In genomic region chr14:56422703-56423213, GRCh38 we compare ENCODE assay signal across 8 cellular contexts.
DNase-seq lines count a peak whose midpoint lies in the region; ATAC-seq and TF ChIP-seq lines count a peak whose summit lies in the region.

No MANE protein-coding gene starts in this region.

- TF ChIP-seq CTCF in HL-60 (IDR thresholded peaks at IDR 0.05; ENCODE audit: insufficient read depth, low read length): peak; percentile 1
- TF ChIP-seq CTCF in MCF 10A (IDR thresholded peaks at IDR 0.05; ENCODE audit: unreplicated experiment): peak; percentile 58
- peak in 10 of 11 experiments; percentile 25 to 73 (median 58) for TF ChIP-seq CTCF in spleen (IDR thresholded peaks at IDR 0.05 in 8 of 11, conservative IDR thresholded peaks at IDR 0.05 in 3 of 11)

- no peak overlapping the region for H3K4me3 Mint-ChIP-seq in MCF 10A (ENCODE audit: unreplicated experiment)

- WGBS in spleen, 5 donors: 0 to 5% (median 2%) methylated on average over 1 of the region's 1 CpG

- no peaks in the 10 kb centered on the region for H3K36me3 Mint-ChIP-seq in MCF 10A (ENCODE audit: insufficient read depth, unreplicated experiment)

- in situ Hi-C loops in Caki2 (cut with HindIII; ENCODE audit: low pct_unique_long_range_greater_than_20kb, low sequenced_read_pairs): no loop called here

- H3K27me3 ChIP-seq in HL-60 (ENCODE audit: insufficient read depth, poor library complexity, severe bottlenecking) (no peaks in the 10 kb centered on the region), spleen (replicated peaks in 1 of 7) (no peaks in the 10 kb centered on the region)

- BruUV-seq in MCF 10A (replicated peaks; lab: Mats Ljungman, UMichigan): no TSS peak

- H3K4me3 ChIP-seq in HL-60 (replicated peaks; ENCODE audit: insufficient read depth, low read length) (no peak overlapping the region), spleen (no peak overlapping the region)

- no peak overlapping the region for H3K27ac Mint-ChIP-seq in MCF 10A (ENCODE audit: low read depth, unreplicated experiment)

- no peak for TF ChIP-seq POLR2A in spleen (IDR thresholded peaks at IDR 0.05)

- H3K4me1 Mint-ChIP-seq in MCF 10A (ENCODE audit: insufficient read depth, unreplicated experiment): no peaks in the 10 kb centered on the region

- no peaks in the 10 kb centered on the region for H3K36me3 ChIP-seq in spleen

- CTCF ChIA-PET in MCF 10A (lab: Yijun Ruan, JAX): interaction anchor here (0.7 to 4.9 kb wide), 22 partner anchors 10 to 716 kb away, joined by 3 to 31 read pairs (median 4); no protein-coding TSS in a partner anchor

- intact Hi-C loops in MCF 10A (cut with micrococcal nuclease): loop anchor here (1.0 to 5.0 kb wide), 6 partner anchors 175 to 984 kb away; no protein-coding TSS in a partner anchor
- intact Hi-C loops in spleen (cut with DNase I; ENCODE audit: low total_unique reads): loop anchor here (10.0 kb wide), 1 partner anchor 718 kb away; no protein-coding TSS in a partner anchor

- no peaks in the 10 kb centered on the region for H3K9me3 Mint-ChIP-seq in MCF 10A (ENCODE audit: unreplicated experiment)

- H3K4me1 ChIP-seq in spleen: peaks cover 0 to 17% (median 0%) of the 10 kb centered on the region in 6 donors

- H3K27ac ChIP-seq in HL-60 (replicated peaks): no peak overlapping the region
- H3K27ac ChIP-seq in spleen: no peak overlapping the region

- POLR2A ChIA-PET in MCF 10A (lab: Yijun Ruan, JAX): interaction anchor here (0.5 to 0.9 kb wide), 7 partner anchors 25 to 1535 kb away, joined by 3 to 4 read pairs (median 3); no protein-coding TSS in a partner anchor

- DNase-seq in Caki2 (ENCODE audit: low read depth) (peak; percentile 30), HL-60 (ENCODE audit: low read depth in 1 of 2, low spot score in 1 of 2) (peak in 1 of 2 experiments; percentile 30), NCI-H526 treated with DMSO at 0.1 percent for 48 hours (lab: John Stamatoyannopoulos, UW) (peak; percentile 59), MCF 10A (ENCODE audit: unreplicated experiment) (peak; percentile 77), iPS-NIHi7 (ENCODE audit: extremely low spot score) (peak; percentile 79), spleen (no peak)

- no peaks in the 10 kb centered on the region for H3K9me3 ChIP-seq in spleen

- ATAC-seq in HG02981 (IDR thresholded peaks at IDR 0.05; ENCODE audit: unreplicated experiment) (no peak), HG03460 (IDR thresholded peaks at IDR 0.05; ENCODE audit: unreplicated experiment) (no peak)

- H3K27me3 Mint-ChIP-seq in MCF 10A (ENCODE audit: insufficient read depth, unreplicated experiment): no peaks in the 10 kb centered on the region

Comparison
In these comparisons a context has a peak if more than half of its experiments do, and no peak if none do; other contexts are left out.
1. CTCF ChIP-seq: peak in every context shown above with its lines; median percentile 58 in MCF 10A; 58 in spleen; 1 in HL-60.